In genomic region chrX:9205599-9206223, GRCh38 we compare ENCODE assay signal across 26 cellular contexts.
"Had no signal": no experiment of that assay in that cellular context is flagged by ENCODE, and none has a peak within 500 bp of the region (broad histone marks: within the 10 kb centered on the region; RNA-seq: fewer than 3 reads in every experiment).

No MANE protein-coding gene starts in this region.

- H3K4me3 Mint-ChIP-seq: activated CD4-positive, alpha-beta T cell treated with anti-CD3 and anti-CD28 coated beads, Interleukin-2, amount 10 ng/mL, durations not matched to agents 7 days and 5 days; activated naive CD4-positive, alpha-beta T cell treated with anti-CD3 and anti-CD28 coated beads, Interleukin-2, amount 10 ng/mL, durations not matched to agents 7 days and 5 days; activated T-cell treated with anti-CD3 and anti-CD28 coated beads, Interleukin-2, amount 50 U/mL, for 4 hours; memory B cell; T-cell; T-helper 2 cell treated with Interferon-gamma antibody and Interleukin-4, amounts not matched to agents 5 μg/mL and 100 μg/mL, for 36 hours had no signal

- H3K4me3 ChIP-seq: adrenal gland, ascending aorta, breast epithelium, colonic mucosa, dorsolateral prefrontal cortex, esophagus squamous epithelium, gastroesophageal sphincter, heart left ventricle, upper lobe of left lung had no signal

- H3K27ac ChIP-seq: adrenal gland, ascending aorta, breast epithelium, colonic mucosa, dorsolateral prefrontal cortex, esophagus squamous epithelium, gastroesophageal sphincter, heart left ventricle, upper lobe of left lung, VCaP had no signal

- H3K36me3 Mint-ChIP-seq: activated naive CD4-positive, alpha-beta T cell treated with anti-CD3 and anti-CD28 coated beads, Interleukin-2, amount 10 ng/mL, durations not matched to agents 7 days and 5 days; memory B cell; T-cell had no signal

- DNase-seq: activated CD4-positive, alpha-beta T cell treated with anti-CD3 and anti-CD28 coated beads, Interleukin-2, amount 10 ng/mL, durations not matched to agents 7 days and 5 days; activated naive CD4-positive, alpha-beta T cell treated with anti-CD3 and anti-CD28 coated beads, Interleukin-2, amount 10 ng/mL, durations not matched to agents 7 days and 5 days; activated T-cell treated with anti-CD3 and anti-CD28 coated beads, Interleukin-2, amount 50 U/mL, for 4 hours; adrenal gland; colonic mucosa; dorsolateral prefrontal cortex; esophagus squamous epithelium; heart left ventricle; islet precursor cell; left cardiac atrium; retina; SK-N-SH; stimulated activated CD4-positive, alpha-beta T cell treated with anti-CD3 and anti-CD28 coated beads, Interleukin-2, amount 100 ng/mL, for 48 hours; stimulated activated CD8-positive, alpha-beta memory T cell treated with anti-CD3 and anti-CD28 coated beads, Interleukin-4, amount 100 ng/mL, for 48 hours; stimulated activated naive CD4-positive, alpha-beta T cell; upper lobe of left lung had no signal

- H3K4me2 ChIP-seq: SK-N-SH had no signal

- H3K27ac Mint-ChIP-seq: activated CD4-positive, alpha-beta T cell treated with anti-CD3 and anti-CD28 coated beads, Interleukin-2, amount 10 ng/mL, durations not matched to agents 7 days and 5 days; activated naive CD4-positive, alpha-beta T cell treated with anti-CD3 and anti-CD28 coated beads, Interleukin-2, amount 10 ng/mL, durations not matched to agents 7 days and 5 days; activated T-helper 2 cell treated with anti-CD3 and anti-CD28 coated beads, Interferon-gamma antibody, Interleukin-2, Interleukin-4, amounts not matched to agents 10 μg/mL and 5 μg/mL and 100 μg/mL, durations not matched to agents 14 hours and 24 hours and 36 hours; memory B cell; progenitor cell of endocrine pancreas; T-cell; T-helper 2 cell treated with Interferon-gamma antibody and Interleukin-4, amounts not matched to agents 5 μg/mL and 100 μg/mL, for 36 hours had no signal

- H3K9me3 Mint-ChIP-seq: activated CD4-positive, alpha-beta T cell treated with anti-CD3 and anti-CD28 coated beads, Interleukin-2, amount 10 ng/mL, durations not matched to agents 7 days and 5 days; activated naive CD4-positive, alpha-beta T cell treated with anti-CD3 and anti-CD28 coated beads, Interleukin-2, amount 10 ng/mL, durations not matched to agents 7 days and 5 days; activated T-cell treated with anti-CD3 and anti-CD28 coated beads, Interleukin-2, amount 50 U/mL, for 4 hours; activated T-helper 2 cell treated with anti-CD3 and anti-CD28 coated beads, Interferon-gamma antibody, Interleukin-2, Interleukin-4, amounts not matched to agents 10 μg/mL and 5 μg/mL and 100 μg/mL, durations not matched to agents 14 hours and 24 hours and 36 hours; memory B cell; T-helper 2 cell treated with Interferon-gamma antibody and Interleukin-4, amounts not matched to agents 5 μg/mL and 100 μg/mL, for 36 hours had no signal

- H3K4me1 Mint-ChIP-seq: activated CD4-positive, alpha-beta T cell treated with anti-CD3 and anti-CD28 coated beads, Interleukin-2, amount 10 ng/mL, durations not matched to agents 7 days and 5 days; activated naive CD4-positive, alpha-beta T cell treated with anti-CD3 and anti-CD28 coated beads, Interleukin-2, amount 10 ng/mL, durations not matched to agents 7 days and 5 days; memory B cell had no signal

- H3K9me3 ChIP-seq: adrenal gland, ascending aorta, breast epithelium, colonic mucosa, esophagus squamous epithelium, gastroesophageal sphincter, heart left ventricle, SK-N-SH, upper lobe of left lung had no signal

- H3K27me3 Mint-ChIP-seq: activated CD4-positive, alpha-beta T cell treated with anti-CD3 and anti-CD28 coated beads, Interleukin-2, amount 10 ng/mL, durations not matched to agents 7 days and 5 days; activated naive CD4-positive, alpha-beta T cell treated with anti-CD3 and anti-CD28 coated beads, Interleukin-2, amount 10 ng/mL, durations not matched to agents 7 days and 5 days had no signal

- H3K36me3 ChIP-seq: adrenal gland, ascending aorta, breast epithelium, colonic mucosa, esophagus squamous epithelium, gastroesophageal sphincter, heart left ventricle, upper lobe of left lung had no signal

- H3K9ac ChIP-seq: SK-N-SH had no signal

- H3K27me3 ChIP-seq: ascending aorta, colonic mucosa, esophagus squamous epithelium, gastroesophageal sphincter, upper lobe of left lung had no signal

- ATAC-seq: activated CD4-positive, CD25-positive, alpha-beta regulatory T cell treated with anti-CD3 and anti-CD28 coated beads, Interleukin-2, amount 50 U/mL, for 24 hours; activated T-cell treated with anti-CD3 and anti-CD28 coated beads, Interleukin-2, amount 50 U/mL, for 4 hours; gastroesophageal sphincter; heart left ventricle; left cardiac atrium had no signal

- H3K4me1 ChIP-seq: adrenal gland, ascending aorta, breast epithelium, colonic mucosa, esophagus squamous epithelium, gastroesophageal sphincter, heart left ventricle, upper lobe of left lung had no signal
